Comparison of ENCODE assay signal across 13 cellular contexts in the genomic region with DNA sequence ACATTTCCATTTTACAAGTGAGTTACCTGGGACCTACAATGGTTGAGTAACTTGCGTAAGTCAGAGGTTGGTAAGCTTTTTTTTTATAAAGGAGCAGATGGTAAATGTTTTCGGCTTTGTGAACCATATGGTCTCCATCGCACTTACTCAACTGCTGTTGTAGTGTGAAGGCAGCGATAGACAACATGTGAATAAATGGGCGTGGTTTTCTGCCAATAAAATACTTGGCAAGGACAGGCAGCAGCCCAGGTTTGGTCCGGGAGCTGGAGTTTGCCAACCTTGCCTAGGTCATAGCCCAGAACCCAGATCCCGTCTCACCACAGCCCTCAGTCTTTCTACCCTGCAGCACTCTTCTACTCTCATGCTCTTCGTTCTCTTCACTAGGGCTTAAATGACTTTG.
"Had no signal": no experiment of that assay in that cellular context is flagged by ENCODE, and none has a peak within 500 bp of the region (broad histone marks: within the 10 kb centered on the region; RNA-seq: fewer than 3 reads in every experiment).

No MANE protein-coding gene starts in this region.

- H3K4me3 ChIP-seq: breast epithelium, dorsolateral prefrontal cortex, gastroesophageal sphincter, pancreas had no signal

- H3K27me3 ChIP-seq: breast epithelium, dorsolateral prefrontal cortex, gastroesophageal sphincter, pancreas had no signal

- H3K9me3 ChIP-seq: breast epithelium, gastroesophageal sphincter, pancreas had no signal

- H3K27me3 Mint-ChIP-seq: naive B cell had no signal

- DNase-seq: activated CD4-positive, alpha-beta T cell treated with anti-CD3 and anti-CD28 coated beads, Interleukin-2, amount 50 U/mL, for 48 hours; activated CD4-positive, CD25-positive, alpha-beta regulatory T cell treated with anti-CD3 and anti-CD28 coated beads, Interleukin-2, amount 50 U/mL, for 72 hours; aorta; dorsolateral prefrontal cortex; midbrain; naive B cell; pancreas; stimulated activated CD4-positive, alpha-beta T cell treated with anti-CD3 and anti-CD28 coated beads, Interleukin-12 subunit alpha, Interleukin-12 subunit beta, amount 100 ng/mL, for 4 hours; stimulated activated CD4-positive, alpha-beta T cell treated with anti-CD3 and anti-CD28 coated beads, Interleukin-2, amount 100 ng/mL, for 24 hours; T-helper 9 cell had no signal

- H3K27ac ChIP-seq: breast epithelium, gastroesophageal sphincter, pancreas had no signal

- H3K9me3 Mint-ChIP-seq: naive B cell had no signal

- ATAC-seq: gastroesophageal sphincter, left lobe of liver, pancreas had no signal

- H3K4me1 ChIP-seq: breast epithelium had no signal
